ENCODE assay signal across 8 cellular contexts in genomic region chr15:72375846-72376581, GRCh38. TPM values are rescaled to one million over a fixed set of nuclear protein-coding genes. Genes with fewer than 3 reads are reported as not detected.
DNase-seq lines count a peak whose midpoint lies in the region; ATAC-seq and TF ChIP-seq lines count a peak whose summit lies in the region.

TSS of gene HEXA (minus strand) at chr15:72376014. CDS start at chr15:72375972, 42 bp downstream.

- peak within 1 kb of the TSS; percentile 93 for H3K9ac ChIP-seq in smooth muscle cell (ENCODE audit: low read depth)

- H3K4me3 ChIP-seq in AG04450 (ENCODE audit: low read depth, low read length): peak within 1 kb of the TSS; percentile 89
- peak within 1 kb of the TSS; percentile 81 to 92 for H3K4me3 ChIP-seq in cardiac fibroblast (replicated peaks in 1 of 2; ENCODE audit: low read depth in 2 of 2, low read length in 2 of 2)
- peak within 1 kb of the TSS; percentile 78 for H3K4me3 ChIP-seq in smooth muscle cell

- TF ChIP-seq CTCF in AG04450 (IDR thresholded peaks at IDR 0.05; ENCODE audit: low read depth, low read length) (no peak), WTC11 (IDR thresholded peaks at IDR 0.05) (no peak), cardiac fibroblast (IDR thresholded peaks at IDR 0.05; ENCODE audit: low read depth, low read length) (no peak), smooth muscle cell (IDR thresholded peaks at IDR 0.05; ENCODE audit: borderline replicate concordance, insufficient read depth, poor library complexity, severe bottlenecking) (no peak)

- H3K27ac ChIP-seq in AG04450 (ENCODE audit: low read depth, low read length): peak within 1 kb of the TSS; percentile 85
- H3K27ac ChIP-seq in smooth muscle cell (ENCODE audit: low read depth): peak within 1 kb of the TSS; percentile 68

- H3K4me2 ChIP-seq in smooth muscle cell: peak within 1 kb of the TSS; percentile 94

- POLR2A ChIA-PET in AG04450 (lab: Yijun Ruan, JAX): interaction anchor here (0.5 to 1.7 kb wide), 13 partner anchors 8 to 1616 kb away, joined by 3 to 7 read pairs (median 3); no protein-coding TSS in a partner anchor
- POLR2A ChIA-PET in WTC11 (lab: Charles Lee): interaction anchor here (0.6 kb wide), 1 partner anchor 65 kb away, joined by 3 read pairs; no protein-coding TSS in a partner anchor

- H3F3A ChIP-seq in smooth muscle cell (ENCODE audit: low read depth): no peaks in the 10 kb centered on the region

- peak within 1 kb of the TSS; percentile 90 for H3K4me3 Mint-ChIP-seq in WTC11

- H3K9me3 ChIP-seq in AG04450 (ENCODE audit: control insufficient read depth, insufficient read depth, low read length): peaks cover 3% of the 10 kb centered on the region; the same call in 1 of the 2 replicates
- no peaks in the 10 kb centered on the region for H3K9me3 ChIP-seq in smooth muscle cell (replicated peaks; ENCODE audit: low read depth)

- H4K20me1 ChIP-seq in smooth muscle cell (ENCODE audit: low read depth): peaks cover 3% of the 10 kb centered on the region

- H2AFZ ChIP-seq in smooth muscle cell (ENCODE audit: low read depth): peak within 1 kb of the TSS; percentile 98

- peaks cover 4% of the 10 kb centered on the region for H3K4me1 ChIP-seq in smooth muscle cell (ENCODE audit: low read depth)

- ATAC-seq in GM18909 (IDR thresholded peaks at IDR 0.05; ENCODE audit: poor library complexity, unreplicated experiment) (peak; percentile 87), HG03159 (IDR thresholded peaks at IDR 0.05; ENCODE audit: unreplicated experiment) (peak; percentile 73), WTC11 (peak; percentile 94)

- no peaks in the 10 kb centered on the region for H3K36me3 Mint-ChIP-seq in WTC11

- DNase-seq in AG04450 (ENCODE audit: low read depth, low spot score): peak; percentile 82
- peak; percentile 84 for DNase-seq in NCI-H2227 treated with DMSO at 0.1 percent for 48 hours (lab: John Stamatoyannopoulos, UW)
- DNase-seq in WTC11 (ENCODE audit: low spot score): peak; percentile 100
- peak; percentile 92 to 98 for DNase-seq in cardiac fibroblast (ENCODE audit: low read depth in 2 of 2)
- DNase-seq in iPS-NIHi7 (ENCODE audit: extremely low spot score): peak; percentile 99
- peak; percentile 89 for DNase-seq in smooth muscle cell (lab: John Stamatoyannopoulos, UW; ENCODE audit: unreplicated experiment)

- CTCF ChIA-PET in AG04450 (lab: Charles Lee) (interaction anchor here (2.5 kb wide), 1 partner anchor 224 kb away, joined by 9 read pairs; no protein-coding TSS in a partner anchor), WTC11 (lab: Charles Lee) (interaction anchor here (0.7 to 1.0 kb wide), 2 partner anchors 224 to 295 kb away, joined by 3 read pairs; no protein-coding TSS in a partner anchor)

- H3K36me3 ChIP-seq in smooth muscle cell (ENCODE audit: low read depth): no peaks in the 10 kb centered on the region

- peaks cover 19% of the 10 kb centered on the region for H3K4me1 Mint-ChIP-seq in WTC11

- peak within 1 kb of the TSS; percentile 95 for H3K27ac Mint-ChIP-seq in WTC11

- H3K27me3 ChIP-seq in AG04450 (ENCODE audit: control insufficient read depth, insufficient read depth, low read length) (peaks cover 4% of the 10 kb centered on the region), smooth muscle cell (ENCODE audit: low read depth) (peaks cover 1% of the 10 kb centered on the region)

- WGBS in smooth muscle cell (ENCODE audit: low lambda C conversion rate): 2% methylated on average over 46 of the region's 50 CpGs

- no peaks in the 10 kb centered on the region for H3K9me3 Mint-ChIP-seq in WTC11

- peaks cover 40% of the 10 kb centered on the region for H3K79me2 ChIP-seq in smooth muscle cell (ENCODE audit: low read depth)

- peaks cover 3% of the 10 kb centered on the region for H3K27me3 Mint-ChIP-seq in WTC11 (ENCODE audit: low read depth)

TF ChIP-seq in WTC11, 78 proteins besides CTCF, POLR2A, EP300 and RAD21 (continues in another document):
- no peak for TF ChIP-seq NFATC4 (CRISPR knock-in tag; IDR thresholded peaks at IDR 0.05)
- peak; percentile 38; the same call in 1 of the 2 replicates for TF ChIP-seq JUN (CRISPR knock-in tag; IDR thresholded peaks at IDR 0.05)
- TF ChIP-seq ZNF263 (CRISPR knock-in tag; IDR thresholded peaks at IDR 0.05; ENCODE audit: low read depth): no peak
- peak; percentile 59 for TF ChIP-seq ZBTB43 (CRISPR knock-in tag; IDR thresholded peaks at IDR 0.05)
- 0 out of 2 replicates have a peak, but pooled peaks have one; percentile 41 for TF ChIP-seq KAT7 (CRISPR knock-in tag; IDR thresholded peaks at IDR 0.05; ENCODE audit: borderline replicate concordance)
- TF ChIP-seq, protein P1, sequence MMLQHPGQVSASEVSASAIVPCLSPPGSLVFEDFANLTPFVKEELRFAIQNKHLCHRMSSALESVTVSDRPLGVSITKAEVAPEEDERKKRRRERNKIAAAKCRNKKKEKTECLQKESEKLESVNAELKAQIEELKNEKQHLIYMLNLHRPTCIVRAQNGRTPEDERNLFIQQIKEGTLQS (CRISPR knock-in tag; conservative IDR thresholded peaks at IDR 0.05): no peak
- TF ChIP-seq MYBL2 (CRISPR knock-in tag; IDR thresholded peaks at IDR 0.05): 0 out of 2 replicates have a peak, but pooled peaks have one; percentile 80
- no peak for TF ChIP-seq IRF2 (CRISPR knock-in tag; IDR thresholded peaks at IDR 0.05; ENCODE audit: borderline replicate concordance, low read depth)
- TF ChIP-seq, protein P2, sequence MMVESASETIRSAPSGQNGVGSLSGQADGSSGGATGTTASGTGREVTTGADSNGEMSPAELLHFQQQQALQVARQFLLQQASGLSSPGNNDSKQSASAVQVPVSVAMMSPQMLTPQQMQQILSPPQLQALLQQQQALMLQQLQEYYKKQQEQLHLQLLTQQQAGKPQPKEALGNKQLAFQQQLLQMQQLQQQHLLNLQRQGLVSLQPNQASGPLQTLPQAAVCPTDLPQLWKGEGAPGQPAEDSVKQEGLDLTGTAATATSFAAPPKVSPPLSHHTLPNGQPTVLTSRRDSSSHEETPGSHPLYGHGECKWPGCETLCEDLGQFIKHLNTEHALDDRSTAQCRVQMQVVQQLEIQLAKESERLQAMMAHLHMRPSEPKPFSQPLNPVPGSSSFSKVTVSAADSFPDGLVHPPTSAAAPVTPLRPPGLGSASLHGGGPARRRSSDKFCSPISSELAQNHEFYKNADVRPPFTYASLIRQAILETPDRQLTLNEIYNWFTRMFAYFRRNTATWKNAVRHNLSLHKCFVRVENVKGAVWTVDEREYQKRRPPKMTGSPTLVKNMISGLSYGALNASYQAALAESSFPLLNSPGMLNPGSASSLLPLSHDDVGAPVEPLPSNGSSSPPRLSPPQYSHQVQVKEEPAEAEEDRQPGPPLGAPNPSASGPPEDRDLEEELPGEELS (CRISPR knock-in tag; IDR thresholded peaks at IDR 0.05): peak; percentile 85
- TF ChIP-seq NR1H2 (CRISPR knock-in tag; IDR thresholded peaks at IDR 0.05): no peak
- TF ChIP-seq FOXK1 (CRISPR knock-in tag; IDR thresholded peaks at IDR 0.05): peak; percentile 98
- TF ChIP-seq HMGXB4 (CRISPR knock-in tag; IDR thresholded peaks at IDR 0.05): no peak; the same call in 1 of the 2 replicates
- peak; percentile 75 for TF ChIP-seq GABPB1 (CRISPR knock-in tag; IDR thresholded peaks at IDR 0.05)
- TF ChIP-seq, protein P3, sequence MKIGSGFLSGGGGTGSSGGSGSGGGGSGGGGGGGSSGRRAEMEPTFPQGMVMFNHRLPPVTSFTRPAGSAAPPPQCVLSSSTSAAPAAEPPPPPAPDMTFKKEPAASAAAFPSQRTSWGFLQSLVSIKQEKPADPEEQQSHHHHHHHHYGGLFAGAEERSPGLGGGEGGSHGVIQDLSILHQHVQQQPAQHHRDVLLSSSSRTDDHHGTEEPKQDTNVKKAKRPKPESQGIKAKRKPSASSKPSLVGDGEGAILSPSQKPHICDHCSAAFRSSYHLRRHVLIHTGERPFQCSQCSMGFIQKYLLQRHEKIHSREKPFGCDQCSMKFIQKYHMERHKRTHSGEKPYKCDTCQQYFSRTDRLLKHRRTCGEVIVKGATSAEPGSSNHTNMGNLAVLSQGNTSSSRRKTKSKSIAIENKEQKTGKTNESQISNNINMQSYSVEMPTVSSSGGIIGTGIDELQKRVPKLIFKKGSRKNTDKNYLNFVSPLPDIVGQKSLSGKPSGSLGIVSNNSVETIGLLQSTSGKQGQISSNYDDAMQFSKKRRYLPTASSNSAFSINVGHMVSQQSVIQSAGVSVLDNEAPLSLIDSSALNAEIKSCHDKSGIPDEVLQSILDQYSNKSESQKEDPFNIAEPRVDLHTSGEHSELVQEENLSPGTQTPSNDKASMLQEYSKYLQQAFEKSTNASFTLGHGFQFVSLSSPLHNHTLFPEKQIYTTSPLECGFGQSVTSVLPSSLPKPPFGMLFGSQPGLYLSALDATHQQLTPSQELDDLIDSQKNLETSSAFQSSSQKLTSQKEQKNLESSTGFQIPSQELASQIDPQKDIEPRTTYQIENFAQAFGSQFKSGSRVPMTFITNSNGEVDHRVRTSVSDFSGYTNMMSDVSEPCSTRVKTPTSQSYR (CRISPR knock-in tag; IDR thresholded peaks at IDR 0.05): peak; percentile 61; the same call in 1 of the 2 replicates

RNA-seq across cellular contexts. Expression of gene HEXA, which starts in this region (rescaled TPM):
- polyA plus RNA-seq in AG04450 (2011; rRNA removed) (191 and 200 TPM in 2 replicates), smooth muscle cell (139 and 155 TPM in 2 replicates)
- polyA minus RNA-seq in AG04450 (2011; rRNA and poly(A)+ RNA removed): 39.3 and 47.9 TPM in 2 replicates
- total RNA-seq in WTC11 (2021) (48.1 to 50.2 TPM (median 49.7 TPM) in 3 replicates), smooth muscle cell (77.4 and 103 TPM in 2 replicates)

Comparison
In these comparisons a context has a peak if more than half of its experiments do, and no peak if none do; other contexts are left out.
1. Peak in every context shown above with its lines: DNase-seq, ATAC-seq, H3K4me3 ChIP-seq and H3K27ac ChIP-seq.